Comparison of ENCODE assay signal across 13 cellular contexts in the genomic region with DNA sequence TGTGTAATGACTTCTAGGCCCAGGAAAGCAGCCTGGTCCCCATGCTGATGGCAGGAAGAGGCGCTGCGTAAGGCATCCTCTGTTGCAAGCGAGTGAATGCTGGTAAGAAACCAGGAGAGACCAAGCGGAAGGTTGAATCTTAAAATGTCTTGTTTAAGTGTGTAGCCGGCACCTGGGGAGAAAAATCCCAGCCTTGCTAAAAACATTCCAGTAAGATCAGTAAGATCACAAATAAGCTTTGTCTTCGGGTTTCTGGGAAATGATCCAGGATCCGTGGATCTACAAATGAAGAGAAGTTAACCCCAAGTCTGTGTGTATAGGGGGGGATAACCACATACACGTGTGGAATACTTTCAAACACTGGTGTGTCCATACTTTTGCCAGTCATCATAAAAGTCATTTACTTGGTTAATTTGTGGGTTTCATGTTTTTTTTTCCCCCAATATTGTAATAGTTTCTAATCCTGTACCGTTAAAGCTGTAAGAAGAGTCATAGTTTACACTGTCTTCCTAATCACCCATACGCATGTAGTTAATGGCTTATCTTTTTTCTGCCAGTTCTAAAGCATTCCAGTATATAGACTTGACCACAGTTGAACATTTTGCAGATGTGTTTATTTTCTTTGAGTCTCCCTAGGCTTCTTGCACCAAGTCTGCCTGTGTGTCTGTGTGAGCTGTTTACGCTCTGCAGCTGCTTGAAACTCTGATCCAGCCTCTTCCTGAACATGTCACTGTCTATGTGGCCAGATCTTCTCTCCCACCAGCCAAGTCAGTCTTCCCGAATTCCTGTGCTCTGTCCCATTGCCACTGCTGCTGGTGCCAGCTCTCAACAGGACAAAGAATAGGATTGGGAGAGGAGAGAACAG.
DNase-seq lines count a peak whose midpoint lies in the region; ATAC-seq and TF ChIP-seq lines count a peak whose summit lies in the region.
"Had no signal": no experiment of that assay in that cellular context is flagged by ENCODE, and none has a peak within 500 bp of the region (broad histone marks: within the 10 kb centered on the region; RNA-seq: fewer than 3 reads in every experiment).

No MANE protein-coding gene starts in this region.

- H3K9me3 ChIP-seq in Panc1 (ENCODE audit: control insufficient read depth, insufficient read depth, low read depth, low read length) (no peaks in the 10 kb centered on the region), fibroblast of lung (ENCODE audit: control insufficient read depth, insufficient read depth, low read depth, low read length) (no peaks in the 10 kb centered on the region), colonic mucosa (no peaks in the 10 kb centered on the region)
- H3K9me3 ChIP-seq: HAP-1 had no signal

- peak overlapping the region; percentile 11 for H3K4me2 ChIP-seq in fibroblast of lung (ENCODE audit: extremely low read depth, insufficient read depth, low read length)

- CTCF ChIA-PET in Panc1 (lab: Charles Lee): no interaction called here

- H4K20me1 ChIP-seq in fibroblast of lung (ENCODE audit: control insufficient read depth, extremely low read depth, insufficient read depth, low read length): no peaks in the 10 kb centered on the region

- ATAC-seq in Panc1: 0 out of 2 replicates have a peak, but pooled peaks have one; percentile 38
- no peak for ATAC-seq in GM21390 (IDR thresholded peaks at IDR 0.05; ENCODE audit: unreplicated experiment)

- no peak overlapping the region for H2AFZ ChIP-seq in fibroblast of lung (ENCODE audit: low read length)

- H3K4me1 ChIP-seq in Panc1 (ENCODE audit: control insufficient read depth, insufficient read depth, low read length): no peaks in the 10 kb centered on the region; the same call in 1 of the 2 replicates
- peaks cover 21% of the 10 kb centered on the region for H3K4me1 ChIP-seq in fibroblast of lung (ENCODE audit: control insufficient read depth, extremely low read depth, insufficient read depth, low read length)
- no peaks in the 10 kb centered on the region for H3K4me1 ChIP-seq in colonic mucosa
- H3K4me1 ChIP-seq: HAP-1 had no signal

- H3K4me3 ChIP-seq in Panc1 (ENCODE audit: low read depth in 2 of 2, low read length in 2 of 2) (no peak overlapping the region), fibroblast of lung (replicated peaks in 1 of 4; ENCODE audit: control extremely low read depth in 1 of 4, insufficient read depth in 1 of 4, low read depth in 3 of 4, low read length in 4 of 4) (no peak overlapping the region), colonic mucosa (no peak overlapping the region)
- H3K4me3 ChIP-seq: HAP-1, tibial nerve had no signal

- in situ Hi-C loops in Panc1 (cut with HindIII; ENCODE audit: low pct_unique_long_range_greater_than_20kb, low sequenced_read_pairs): no loop called here

- TF ChIP-seq CTCF in Panc1 (IDR thresholded peaks at IDR 0.05) (no peak), fibroblast of lung (conservative IDR thresholded peaks at IDR 0.05 in 1 of 2, IDR thresholded peaks at IDR 0.05 in 1 of 2; ENCODE audit: low read depth in 1 of 2, low read length in 2 of 2) (no peak), colonic mucosa (IDR thresholded peaks at IDR 0.05) (no peak)

- no peaks in the 10 kb centered on the region for H3K27me3 ChIP-seq in Panc1 (ENCODE audit: control insufficient read depth, insufficient read depth, low read length)
- no peaks in the 10 kb centered on the region for H3K27me3 ChIP-seq in fibroblast of lung (ENCODE audit: control insufficient read depth, insufficient read depth, low read length)
- H3K27me3 ChIP-seq in colonic mucosa: no peaks in the 10 kb centered on the region

- POLR2A ChIA-PET in Panc1 (lab: Charles Lee): no interaction called here

- H3K79me2 ChIP-seq in fibroblast of lung (ENCODE audit: control insufficient read depth, insufficient read depth, low read length): no peaks in the 10 kb centered on the region

- H3K36me3 ChIP-seq in Panc1 (ENCODE audit: control insufficient read depth, insufficient read depth, low read length) (no peaks in the 10 kb centered on the region), fibroblast of lung (ENCODE audit: control insufficient read depth, insufficient read depth, low read length) (no peaks in the 10 kb centered on the region), colonic mucosa (no peaks in the 10 kb centered on the region)
- H3K36me3 ChIP-seq: HAP-1, tibial nerve had no signal

- peak overlapping the region; percentile 7; the same call in 1 of the 2 replicates for H3K27ac ChIP-seq in Panc1 (ENCODE audit: low read length)
- H3K27ac ChIP-seq in fibroblast of lung (ENCODE audit: insufficient read depth, low read length): peak overlapping the region; percentile 75
- H3K27ac ChIP-seq in colonic mucosa: no peak overlapping the region

- DNase-seq in DMS53 (lab: John Stamatoyannopoulos, UW) (peak; percentile 52), Panc1 (ENCODE audit: low read depth, low spot score) (no peak), fibroblast of lung (ENCODE audit: low read depth in 2 of 2) (peak; percentile 99), non-pigmented ciliary epithelial cell (ENCODE audit: low read depth) (peak; percentile 94), NCI-H2029 (lab: John Stamatoyannopoulos, UW) (no peak), colonic mucosa (no peak), kidney tubule cell (ENCODE audit: low spot score) (no peak)
- DNase-seq: anterior cingulate cortex; CD4-positive, alpha-beta T cell; RPMI8226 had no signal

- intact Hi-C loops in Panc1 (cut with micrococcal nuclease; ENCODE audit: unreplicated experiment): no loop called here
- intact Hi-C loops in colonic mucosa (cut with DNase I): no loop called here

- H3K9ac ChIP-seq in fibroblast of lung (ENCODE audit: insufficient read depth, low read length) (no peak overlapping the region), colonic mucosa (ENCODE audit: low read depth in 2 of 2, low read length in 2 of 2) (no peak overlapping the region)

- no TSS peak for BruUV-seq in Panc1 (replicated peaks; lab: Mats Ljungman, UMichigan)

Comparison
In these comparisons a context has a peak if more than half of its experiments do, and no peak if none do; other contexts are left out.
1. DNase-seq: peak in DMS53 (single experiment), fibroblast of lung (2 of 2) and non-pigmented ciliary epithelial cell (single experiment); none in Panc1 (single experiment), NCI-H2029 (single experiment), colonic mucosa (single experiment) and kidney tubule cell (single experiment).